In genomic region chr5:16585028-16585667, GRCh38 we compare ENCODE assay signal across 1 cellular context.
TF ChIP-seq lines count a peak whose summit lies in the region.

No MANE protein-coding gene starts in this region.

TF ChIP-seq in SK-N-SH, 30 proteins besides CTCF, POLR2A, EP300 and RAD21 (continued from another document):
- TF ChIP-seq PBX3 (IDR thresholded peaks at IDR 0.05), result no peak
TF ChIP-seq in SK-N-SH: peak in this region for 0.
